In genomic region chr7:18038391-18038790, GRCh38 we compare ENCODE assay signal across 23 cellular contexts. TPM values are rescaled to one million over a fixed set of nuclear protein-coding genes. Genes with fewer than 3 reads are reported as not detected.
"Had no signal": no experiment of that assay in that cellular context is flagged by ENCODE, and none has a peak within 500 bp of the region (broad histone marks: within the 10 kb centered on the region; RNA-seq: fewer than 3 reads in every experiment).

No MANE protein-coding gene starts in this region.

- H3K36me3 Mint-ChIP-seq: activated naive CD8-positive, alpha-beta T cell treated with anti-CD3 and anti-CD28 coated beads, Interleukin-2, amount 10 ng/mL, durations not matched to agents 7 days and 5 days had no signal

- H3K4me3 ChIP-seq: adrenal gland, breast epithelium, SJSA1 had no signal

- DNase-seq: activated B cell treated with CpG ODN at 0.5 μM for 24 hours; activated CD8-positive, alpha-beta memory T cell treated with anti-CD3 and anti-CD28 coated beads, Interleukin-2, amount 50 U/mL, for 4 hours; activated CD8-positive, alpha-beta T cell treated with anti-CD3 and anti-CD28 coated beads for 36 hours; activated naive CD4-positive, alpha-beta T cell treated with anti-CD3 and anti-CD28 coated beads, Interleukin-2, amount 50 U/mL, for 16 hours; activated naive CD8-positive, alpha-beta T cell treated with anti-CD3 and anti-CD28 coated beads, Interleukin-2, amount 10 ng/mL, durations not matched to agents 7 days and 5 days; activated T-cell treated with anti-CD3 and anti-CD28 coated beads, Interleukin-2, amount 50 U/mL, for 72 hours; adrenal gland; aorta; caudate nucleus; KG1; NCI-H1092; NCI-H1417; NCI-H1930; NCI-H510A; PC-3; SHP77; T-helper 17 cell; T-helper 9 cell had no signal

- H3K9me3 Mint-ChIP-seq: activated CD8-positive, alpha-beta T cell treated with anti-CD3 and anti-CD28 coated beads for 36 hours had no signal

- H3K4me1 Mint-ChIP-seq: activated B cell treated with CpG ODN at 0.5 μM for 24 hours; activated naive CD8-positive, alpha-beta T cell treated with anti-CD3 and anti-CD28 coated beads, Interleukin-2, amount 10 ng/mL, durations not matched to agents 7 days and 5 days; T-helper 17 cell had no signal

- H3K4me3 Mint-ChIP-seq: activated B cell treated with CpG ODN at 0.5 μM for 24 hours; activated CD8-positive, alpha-beta T cell treated with anti-CD3 and anti-CD28 coated beads for 36 hours; activated naive CD8-positive, alpha-beta T cell treated with anti-CD3 and anti-CD28 coated beads, Interleukin-2, amount 10 ng/mL, durations not matched to agents 7 days and 5 days; activated T-cell treated with anti-CD3 and anti-CD28 coated beads, Interleukin-2, amount 50 U/mL, for 72 hours; T-helper 17 cell had no signal

- ATAC-seq: activated CD8-positive, alpha-beta T cell treated with anti-CD3 and anti-CD28 coated beads for 36 hours; activated T-cell treated with anti-CD3 and anti-CD28 coated beads, Interleukin-2, amount 50 U/mL, for 72 hours; PC-3; T-helper 17 cell had no signal

- H3K27me3 Mint-ChIP-seq: activated B cell treated with CpG ODN at 0.5 μM for 24 hours had no signal

- H3K27ac Mint-ChIP-seq: activated B cell treated with CpG ODN at 0.5 μM for 24 hours; activated CD8-positive, alpha-beta T cell treated with anti-CD3 and anti-CD28 coated beads for 36 hours; activated naive CD8-positive, alpha-beta T cell treated with anti-CD3 and anti-CD28 coated beads, Interleukin-2, amount 10 ng/mL, durations not matched to agents 7 days and 5 days; activated T-cell treated with anti-CD3 and anti-CD28 coated beads, Interleukin-2, amount 50 U/mL, for 72 hours; T-helper 17 cell had no signal

RNA-seq across cellular contexts. Expression of gene PRPS1L1, which starts 10.7 kb away (rescaled TPM):
- total RNA-seq: activated B cell treated with CpG ODN at 0.5 μM for 24 hours; activated CD8-positive, alpha-beta T cell treated with anti-CD3 and anti-CD28 coated beads for 36 hours; activated naive CD8-positive, alpha-beta T cell treated with anti-CD3 and anti-CD28 coated beads, Interleukin-2, amount 10 ng/mL, durations not matched to agents 7 days and 5 days; activated T-cell treated with anti-CD3 and anti-CD28 coated beads, Interleukin-2, amount 50 U/mL, for 72 hours; adrenal gland; aorta; breast epithelium; cerebellum; LHCN-M2; M059J; PC-3; SJSA1; T-helper 17 cell had no signal
